ENCODE assay signal across 8 cellular contexts in genomic region chr4:51885371-51885770, GRCh38. TPM values are rescaled to one million over a fixed set of nuclear protein-coding genes. Genes with fewer than 3 reads are reported as not detected.
DNase-seq lines count a peak whose midpoint lies in the region; ATAC-seq and TF ChIP-seq lines count a peak whose summit lies in the region.

No MANE protein-coding gene starts in this region.

- CTCF ChIA-PET in MCF 10A (lab: Yijun Ruan, JAX): interaction anchor here (0.6 to 4.4 kb wide), 12 partner anchors 11 to 223 kb away, joined by 3 to 41 read pairs (median 3); no protein-coding TSS in a partner anchor
- CTCF ChIA-PET in activated CD8-positive, alpha-beta T cell treated with anti-CD3 and anti-CD28 coated beads, Interleukin-2, amount 10 ng/mL, durations not matched to agents 7 days and 5 days (lab: Charles Lee): interaction anchor here (1.0 to 1.9 kb wide), 3 partner anchors 11 to 43 kb away, joined by 3 to 6 read pairs (median 4); partner anchors contain the start of gene DCUN1D4

- TF ChIP-seq CTCF in MCF 10A (IDR thresholded peaks at IDR 0.05; ENCODE audit: unreplicated experiment) (peak; percentile 22), breast epithelium (IDR thresholded peaks at IDR 0.05) (no peak)

- ATAC-seq in HG03378 (IDR thresholded peaks at IDR 0.05; ENCODE audit: unreplicated experiment): peak; percentile 86
- no peak for ATAC-seq in activated CD8-positive, alpha-beta T cell treated with anti-CD3 and anti-CD28 coated beads, Interleukin-2, amount 10 ng/mL, durations not matched to agents 7 days and 5 days
- no peak for ATAC-seq in HG02610 (IDR thresholded peaks at IDR 0.05; ENCODE audit: unreplicated experiment)

- H3K9me3 ChIP-seq in breast epithelium: no peaks in the 10 kb centered on the region

- no peaks in the 10 kb centered on the region for H3K27me3 Mint-ChIP-seq in MCF 10A (ENCODE audit: insufficient read depth, unreplicated experiment)
- no peaks in the 10 kb centered on the region for H3K27me3 Mint-ChIP-seq in activated CD8-positive, alpha-beta T cell treated with anti-CD3 and anti-CD28 coated beads, Interleukin-2, amount 10 ng/mL, durations not matched to agents 7 days and 5 days (ENCODE audit: low read depth)

- no peaks in the 10 kb centered on the region for H3K36me3 ChIP-seq in breast epithelium

- H3K27me3 ChIP-seq in breast epithelium: no peaks in the 10 kb centered on the region

- H3K4me3 ChIP-seq in breast epithelium: no peak overlapping the region

- peaks cover 72% of the 10 kb centered on the region for H3K36me3 Mint-ChIP-seq in MCF 10A (ENCODE audit: insufficient read depth, unreplicated experiment)
- H3K36me3 Mint-ChIP-seq in activated CD8-positive, alpha-beta T cell treated with anti-CD3 and anti-CD28 coated beads, Interleukin-2, amount 10 ng/mL, durations not matched to agents 7 days and 5 days (ENCODE audit: low read depth): peaks cover 23% of the 10 kb centered on the region

- intact Hi-C loops in MCF 10A (cut with micrococcal nuclease): no loop called here
- intact Hi-C loops in breast epithelium (cut with DNase I; ENCODE audit: low total_unique reads): no loop called here

- no peak for TF ChIP-seq POLR2A in breast epithelium (IDR thresholded peaks at IDR 0.05)

- H3K27ac Mint-ChIP-seq in MCF 10A (ENCODE audit: low read depth, unreplicated experiment): no peak overlapping the region
- H3K27ac Mint-ChIP-seq in activated CD8-positive, alpha-beta T cell treated with anti-CD3 and anti-CD28 coated beads, Interleukin-2, amount 10 ng/mL, durations not matched to agents 7 days and 5 days: no peak overlapping the region

- H3K27ac ChIP-seq in breast epithelium: no peak overlapping the region

- peak; percentile 40 for DNase-seq in MCF 10A (ENCODE audit: unreplicated experiment)
- no peak for DNase-seq in breast epithelium (ENCODE audit: low spot score in 2 of 2)
- peak; percentile 24 for DNase-seq in activated CD8-positive, alpha-beta T cell treated with anti-CD3 and anti-CD28 coated beads, Interleukin-2, amount 10 ng/mL, durations not matched to agents 7 days and 5 days
- DNase-seq in left kidney (ENCODE audit: low read depth, low spot score): peak; percentile 35
- DNase-seq in retina: no peak
- no peak for DNase-seq in NCI-H1436 treated with DMSO at 0.1 percent for 48 hours (lab: John Stamatoyannopoulos, UW)

- no peak overlapping the region for H3K4me3 Mint-ChIP-seq in MCF 10A (ENCODE audit: unreplicated experiment)
- H3K4me3 Mint-ChIP-seq in activated CD8-positive, alpha-beta T cell treated with anti-CD3 and anti-CD28 coated beads, Interleukin-2, amount 10 ng/mL, durations not matched to agents 7 days and 5 days: no peak overlapping the region

- POLR2A ChIA-PET in MCF 10A (lab: Yijun Ruan, JAX): interaction anchor here (0.9 kb wide), 1 partner anchor 41 kb away, joined by 3 read pairs; no protein-coding TSS in a partner anchor
- POLR2A ChIA-PET in activated CD8-positive, alpha-beta T cell treated with anti-CD3 and anti-CD28 coated beads, Interleukin-2, amount 10 ng/mL, durations not matched to agents 7 days and 5 days (lab: Charles Lee): no interaction called here

- H3K4me1 Mint-ChIP-seq in MCF 10A (ENCODE audit: insufficient read depth, unreplicated experiment): no peaks in the 10 kb centered on the region
- peaks cover 6% of the 10 kb centered on the region for H3K4me1 Mint-ChIP-seq in activated CD8-positive, alpha-beta T cell treated with anti-CD3 and anti-CD28 coated beads, Interleukin-2, amount 10 ng/mL, durations not matched to agents 7 days and 5 days (ENCODE audit: low read depth)

- H3K4me1 ChIP-seq in breast epithelium: no peaks in the 10 kb centered on the region

- no peaks in the 10 kb centered on the region for H3K9me3 Mint-ChIP-seq in MCF 10A (ENCODE audit: unreplicated experiment)
- no peaks in the 10 kb centered on the region for H3K9me3 Mint-ChIP-seq in activated CD8-positive, alpha-beta T cell treated with anti-CD3 and anti-CD28 coated beads, Interleukin-2, amount 10 ng/mL, durations not matched to agents 7 days and 5 days (ENCODE audit: insufficient read depth)

- BruUV-seq in MCF 10A (replicated peaks; lab: Mats Ljungman, UMichigan): no TSS peak

RNA-seq across cellular contexts. Expression of gene DCUN1D4, which starts 42.4 kb away (rescaled TPM):
- total RNA-seq in MCF 10A (2022): 66.4 and 88.0 TPM in 2 replicates
- total RNA-seq in breast epithelium: 10 to 100 TPM; 47.2 to 68.8 (median 57.4) TPM
- 10 to 100 TPM; 31.9 to 34.9 TPM for total RNA-seq in activated CD8-positive, alpha-beta T cell treated with anti-CD3 and anti-CD28 coated beads, Interleukin-2, amount 10 ng/mL, durations not matched to agents 7 days and 5 days

Comparison
In these comparisons a context has a peak if more than half of its experiments do, and no peak if none do; other contexts are left out.
1. DNase-seq: peak in MCF 10A (single experiment), activated CD8-positive, alpha-beta T cell treated with anti-CD3 and anti-CD28 coated beads, Interleukin-2, amount 10 ng/mL, durations not matched to agents 7 days and 5 days (single experiment) and left kidney (single experiment); none in breast epithelium (0 of 2), retina (single experiment) and NCI-H1436 treated with DMSO at 0.1 percent for 48 hours (single experiment).